ENCODE assay signal across 8 cellular contexts in genomic region chr11:102476812-102477211, GRCh38. TPM values are rescaled to one million over a fixed set of nuclear protein-coding genes. Genes with fewer than 3 reads are reported as not detected.
DNase-seq lines count a peak whose midpoint lies in the region; ATAC-seq, FAIRE-seq and TF ChIP-seq lines count a peak whose summit lies in the region.

No MANE protein-coding gene starts in this region.

- ATAC-seq in GM18498 (IDR thresholded peaks at IDR 0.05; ENCODE audit: unreplicated experiment): peak; percentile 36
- peak; percentile 29 for ATAC-seq in HG02884 (IDR thresholded peaks at IDR 0.05; ENCODE audit: unreplicated experiment)
- peak; percentile 82 for ATAC-seq in Panc1
- ATAC-seq in stimulated activated effector memory CD8-positive, alpha-beta T cell treated with anti-CD3 and anti-CD28 coated beads, Interleukin-12 subunit alpha, Interleukin-12 subunit beta, amount 100 ng/mL, for 72 hours: peak; percentile 92
- no peak for ATAC-seq in HG02981 (IDR thresholded peaks at IDR 0.05; ENCODE audit: unreplicated experiment)

- H3K36me3 ChIP-seq in Panc1 (ENCODE audit: control insufficient read depth, insufficient read depth, low read length): no peaks in the 10 kb centered on the region
- no peaks in the 10 kb centered on the region for H3K36me3 ChIP-seq in endodermal cell (ENCODE audit: control insufficient read depth, insufficient read depth, low read length)

- H3K27me3 Mint-ChIP-seq in endodermal cell (ENCODE audit: insufficient read depth): no peaks in the 10 kb centered on the region

- intact Hi-C loops in Panc1 (cut with micrococcal nuclease; ENCODE audit: unreplicated experiment): no loop called here

- H3K9ac ChIP-seq in endodermal cell (ENCODE audit: extremely low read depth, low read length, poor library complexity, severe bottlenecking): no peak overlapping the region

- WGBS in endodermal cell (ENCODE audit: insufficient coverage in 1 of 2, insufficient read length in 1 of 2), 2 experiments: 44 to 58% methylated on average over 1 of the region's 1 CpG

- no peak overlapping the region for H3K4me3 ChIP-seq in Panc1 (ENCODE audit: low read depth in 2 of 2, low read length in 2 of 2)
- peak overlapping the region; percentile 1 for H3K4me3 ChIP-seq in endodermal cell (ENCODE audit: low read length)

- in situ Hi-C loops in Panc1 (cut with HindIII; ENCODE audit: low pct_unique_long_range_greater_than_20kb, low sequenced_read_pairs): no loop called here

- CTCF ChIA-PET in Panc1 (lab: Charles Lee): no interaction called here

- H3K27me3 ChIP-seq in Panc1 (ENCODE audit: control insufficient read depth, insufficient read depth, low read length) (no peaks in the 10 kb centered on the region), endodermal cell (ENCODE audit: control insufficient read depth, insufficient read depth, low read length, poor library complexity, severe bottlenecking) (no peaks in the 10 kb centered on the region)

- no peaks in the 10 kb centered on the region for H3K9me3 ChIP-seq in Panc1 (ENCODE audit: control insufficient read depth, insufficient read depth, low read depth, low read length)
- H3K9me3 ChIP-seq in endodermal cell (ENCODE audit: control insufficient read depth, low read length): no peaks in the 10 kb centered on the region

- TF ChIP-seq CTCF in Panc1 (IDR thresholded peaks at IDR 0.05): no peak
- no peak for TF ChIP-seq CTCF in endodermal cell (conservative IDR thresholded peaks at IDR 0.05)

- POLR2A ChIA-PET in Panc1 (lab: Charles Lee): no interaction called here

- no TSS peak for BruUV-seq in Panc1 (replicated peaks; lab: Mats Ljungman, UMichigan)

- DNase-seq in Panc1 (ENCODE audit: low read depth, low spot score) (no peak), endodermal cell (no peak), superior temporal gyrus (ENCODE audit: extremely low spot score) (no peak), frontal cortex (ENCODE audit: low spot score in 2 of 2) (no peak)
- no peak for DNase-seq in stimulated activated effector memory CD8-positive, alpha-beta T cell treated with anti-CD3 and anti-CD28 coated beads, Interleukin-12 subunit alpha, Interleukin-12 subunit beta, amount 100 ng/mL, for 72 hours (ENCODE audit: low spot score in 2 of 2)

- H3K27ac ChIP-seq in Panc1 (ENCODE audit: low read length): peak overlapping the region; percentile 59; the same call in 1 of the 2 replicates
- no peak overlapping the region for H3K27ac ChIP-seq in endodermal cell (ENCODE audit: low read depth, low read length)

- H3K9me3 Mint-ChIP-seq in endodermal cell: no peaks in the 10 kb centered on the region
- H3K9me3 Mint-ChIP-seq in stimulated activated effector memory CD8-positive, alpha-beta T cell treated with anti-CD3 and anti-CD28 coated beads, Interleukin-12 subunit alpha, Interleukin-12 subunit beta, amount 100 ng/mL, for 72 hours: no peaks in the 10 kb centered on the region

- no peak overlapping the region for H3K27ac Mint-ChIP-seq in endodermal cell
- H3K27ac Mint-ChIP-seq in stimulated activated effector memory CD8-positive, alpha-beta T cell treated with anti-CD3 and anti-CD28 coated beads, Interleukin-12 subunit alpha, Interleukin-12 subunit beta, amount 100 ng/mL, for 72 hours: peak overlapping the region; percentile 91

- H3K4me1 Mint-ChIP-seq in endodermal cell: peaks cover 33% of the 10 kb centered on the region
- H3K4me1 Mint-ChIP-seq in stimulated activated effector memory CD8-positive, alpha-beta T cell treated with anti-CD3 and anti-CD28 coated beads, Interleukin-12 subunit alpha, Interleukin-12 subunit beta, amount 100 ng/mL, for 72 hours: peaks cover 52% of the 10 kb centered on the region

- H3K4me3 Mint-ChIP-seq in endodermal cell: no peak overlapping the region
- H3K4me3 Mint-ChIP-seq in stimulated activated effector memory CD8-positive, alpha-beta T cell treated with anti-CD3 and anti-CD28 coated beads, Interleukin-12 subunit alpha, Interleukin-12 subunit beta, amount 100 ng/mL, for 72 hours: peak overlapping the region; percentile 49

- no peaks in the 10 kb centered on the region for H3K36me3 Mint-ChIP-seq in endodermal cell (ENCODE audit: low read depth)
- H3K36me3 Mint-ChIP-seq in stimulated activated effector memory CD8-positive, alpha-beta T cell treated with anti-CD3 and anti-CD28 coated beads, Interleukin-12 subunit alpha, Interleukin-12 subunit beta, amount 100 ng/mL, for 72 hours: no peaks in the 10 kb centered on the region

- H3K4me1 ChIP-seq in Panc1 (ENCODE audit: control insufficient read depth, insufficient read depth, low read length) (peaks cover 13% of the 10 kb centered on the region), endodermal cell (ENCODE audit: control insufficient read depth, insufficient read depth, low read length) (peaks cover 25% of the 10 kb centered on the region)

- no peak for FAIRE-seq in frontal cortex (lab: Jason Lieb, UNC)

RNA-seq across cellular contexts. Expression of gene TMEM123, which starts 24.2 kb away (rescaled TPM):
- total RNA-seq in Panc1 (2021; ENCODE audit: unreplicated experiment) (383 TPM), endodermal cell (100 to 1,000 TPM; 216 to 256 TPM), frontal cortex (109 TPM)
- polyA plus RNA-seq in Panc1 (2012; ENCODE audit: insufficient read length): 252 TPM
- polyA plus RNA-seq in endodermal cell (2013, experiment 1 of 2): 193 TPM
- 178 TPM for polyA plus RNA-seq in endodermal cell (2013, experiment 2 of 2)

RNA-seq across cellular contexts. Expression of gene MMP7, which starts 53.7 kb away (rescaled TPM):
- total RNA-seq in Panc1 (2021; ENCODE audit: unreplicated experiment): 2.7 TPM
- 1.7 TPM for polyA plus RNA-seq in Panc1 (2012; ENCODE audit: insufficient read length)
- not detected for total RNA-seq in endodermal cell
- polyA plus RNA-seq in endodermal cell (2013, experiment 1 of 2): 0.28 TPM
- polyA plus RNA-seq in endodermal cell (2013, experiment 2 of 2): 0.66 TPM
- not detected for total RNA-seq in frontal cortex
